Comparison of ENCODE assay signal across 12 cellular contexts in genomic region chr7:116951366-116952292, GRCh38. TPM values are rescaled to one million over a fixed set of nuclear protein-coding genes. Genes with fewer than 3 reads are reported as not detected.
A peak's percentile ranks its signal among the peaks of the same experiment; 100 is the strongest.
DNase-seq lines count a peak whose midpoint lies in the region; ATAC-seq, FAIRE-seq and TF ChIP-seq lines count a peak whose summit lies in the region.
"Had no signal": no experiment of that assay in that cellular context is flagged by ENCODE, and none has a peak within 500 bp of the region (broad histone marks: within the 10 kb centered on the region; RNA-seq: fewer than 3 reads in every experiment).

No MANE protein-coding gene starts in this region.

- CTCF ChIA-PET in HepG2 (lab: Yijun Ruan, JAX; ENCODE audit: low intra/inter-chr PET ratio, low total read pairs): no interaction called here

- H3K27me3 ChIP-seq in HepG2 (ENCODE audit: control insufficient read depth in 1 of 2, insufficient read depth in 2 of 2, low read length in 2 of 2): no peaks in the 10 kb centered on the region; a peak in 1 of 5 replicates
- no peaks in the 10 kb centered on the region for H3K27me3 ChIP-seq in right lobe of liver
- H3K27me3 ChIP-seq in prostate gland (replicated peaks; ENCODE audit: insufficient read depth): no peaks in the 10 kb centered on the region
- H3K27me3 ChIP-seq: ovary had no signal

- WGBS in HepG2 (ENCODE audit: low lambda C conversion rate): 6% methylated on average over 17 of the region's 17 CpGs
- WGBS in right lobe of liver (ENCODE audit: insufficient coverage, low coverage, low lambda C conversion rate, missing lambda C conversion rate): 98% methylated on average over 17 of the region's 17 CpGs
- WGBS in prostate gland: 94% methylated on average over 17 of the region's 17 CpGs

- no peaks in the 10 kb centered on the region for H3K9me3 Mint-ChIP-seq in stimulated activated naive B cell treated with anti-CD40 and anti-IgM and Interleukin-4, amounts not matched to agents 10 μg/mL and 1 μg/mL and 100 μg/mL, for 72 hours

- peaks cover 10 to 16% of the 10 kb centered on the region in 2 donors for H3K4me1 Mint-ChIP-seq in stimulated activated naive B cell treated with anti-CD40 and anti-IgM and Interleukin-4, amounts not matched to agents 10 μg/mL and 1 μg/mL and 100 μg/mL, for 72 hours

- peak overlapping the region; percentile 74 for H2AFZ ChIP-seq in HepG2 (ENCODE audit: low read length)

- no peak for TF ChIP-seq CTCF in HepG2 (CRISPR knock-in tag; IDR thresholded peaks at IDR 0.05)
- no peak for TF ChIP-seq CTCF in right lobe of liver (IDR thresholded peaks at IDR 0.05)
- no peak for TF ChIP-seq CTCF in VCaP (conservative IDR thresholded peaks at IDR 0.05)
- no peak for TF ChIP-seq CTCF in prostate gland (IDR thresholded peaks at IDR 0.05)

- ATAC-seq in HepG2 (peak; percentile 39), right lobe of liver (no peak), left colon (peak; percentile 12)
- no peak for ATAC-seq in stimulated activated naive B cell treated with anti-CD40 and anti-IgM and Interleukin-4, amounts not matched to agents 10 μg/mL and 1 μg/mL and 100 μg/mL, for 72 hours (replicated peaks)

- no peak for TF ChIP-seq RAD21 in HepG2 (CRISPR knock-in tag; IDR thresholded peaks at IDR 0.05)

- H3K4me3 ChIP-seq in HepG2 (replicated peaks in 1 of 3; ENCODE audit: insufficient read depth in 1 of 3, low read depth in 2 of 3, low read length in 3 of 3): peak overlapping the region; percentile 77 to 90 (median 88)
- no peak overlapping the region for H3K4me3 ChIP-seq in right lobe of liver
- H3K4me3 ChIP-seq in prostate gland: no peak overlapping the region

- in situ Hi-C loops in HepG2 (cut with HindIII; ENCODE audit: extremely low pct_ligation_motif_present, low pct_unique_long_range_greater_than_20kb): no loop called here

- H3K27ac ChIP-seq in HepG2 (ENCODE audit: extremely low read length, insufficient read depth, low read length): peak overlapping the region; percentile 59
- no peak overlapping the region for H3K27ac ChIP-seq in right lobe of liver
- peak overlapping the region; percentile 97 for H3K27ac ChIP-seq in VCaP
- no peak overlapping the region for H3K27ac ChIP-seq in prostate gland

- intact Hi-C loops in HepG2 (cut with micrococcal nuclease; ENCODE audit: unreplicated experiment): loop anchor here (2.0 kb wide), 1 partner anchor 21 kb away; no protein-coding TSS in a partner anchor
- intact Hi-C loops in right lobe of liver (cut with DNase I): no loop called here
- intact Hi-C loops in left colon (cut with DNase I, micrococcal nuclease): no loop called here
- intact Hi-C loops in prostate gland (cut with DNase I): no loop called here

- no TSS peak for BruUV-seq in HepG2 (replicated peaks; lab: Mats Ljungman, UMichigan)

- no peak overlapping the region for H3K27ac Mint-ChIP-seq in stimulated activated naive B cell treated with anti-CD40 and anti-IgM and Interleukin-4, amounts not matched to agents 10 μg/mL and 1 μg/mL and 100 μg/mL, for 72 hours

- FAIRE-seq in HepG2 (lab: Jason Lieb, UNC): peak; percentile 81

- peak overlapping the region; percentile 42 for H3K9ac ChIP-seq in HepG2 (ENCODE audit: insufficient read depth, low read depth, low read length)

- no peaks in the 10 kb centered on the region for H4K20me1 ChIP-seq in HepG2 (ENCODE audit: insufficient read depth, low read length)

- peak overlapping the region; percentile 100 for H3K4me2 ChIP-seq in HepG2 (ENCODE audit: low read depth, low read length)

- H3K79me2 ChIP-seq in HepG2 (ENCODE audit: insufficient read depth, low read length): peaks cover 25% of the 10 kb centered on the region

- no peaks in the 10 kb centered on the region for H3K36me3 Mint-ChIP-seq in stimulated activated naive B cell treated with anti-CD40 and anti-IgM and Interleukin-4, amounts not matched to agents 10 μg/mL and 1 μg/mL and 100 μg/mL, for 72 hours

- POLR2A ChIA-PET in HepG2 (lab: Yijun Ruan, JAX): interaction anchor here (0.7 kb wide), 1 partner anchor 11 kb away, joined by 3 read pairs; no protein-coding TSS in a partner anchor

- TF ChIP-seq POLR2A in HepG2 (IDR thresholded peaks at IDR 0.05; ENCODE audit: insufficient read depth in 1 of 2, low read depth in 2 of 2, low read length in 2 of 2): peak; percentile 50 to 58; a peak in 3 of 4 replicates
- no peak for TF ChIP-seq POLR2A in right lobe of liver (IDR thresholded peaks at IDR 0.05)
- TF ChIP-seq POLR2A in prostate gland (IDR thresholded peaks at IDR 0.05): no peak

- no peak for TF ChIP-seq EP300 in HepG2 (IDR thresholded peaks at IDR 0.05; ENCODE audit: low read depth in 2 of 2, low read length in 2 of 2)
- TF ChIP-seq EP300 in HepG2 (CRISPR knock-in tag; IDR thresholded peaks at IDR 0.05; ENCODE audit: borderline replicate concordance): no peak

- peaks cover 32% of the 10 kb centered on the region for H3K4me1 ChIP-seq in HepG2 (ENCODE audit: insufficient read depth, low read length)
- peaks cover 0 to 27% (median 2%) of the 10 kb centered on the region in 4 donors for H3K4me1 ChIP-seq in right lobe of liver
- H3K4me1 ChIP-seq in prostate gland (replicated peaks): peaks cover 4% of the 10 kb centered on the region

- no peaks in the 10 kb centered on the region for H3K9me3 ChIP-seq in HepG2 (ENCODE audit: low read length)
- no peaks in the 10 kb centered on the region for H3K9me3 ChIP-seq in right lobe of liver
- H3K9me3 ChIP-seq in prostate gland: no peaks in the 10 kb centered on the region
- H3K9me3 ChIP-seq: ovary had no signal

- H3K36me3 ChIP-seq in HepG2 (replicated peaks in 1 of 2; ENCODE audit: control insufficient read depth in 1 of 2, insufficient read depth in 2 of 2, low read length in 2 of 2): no peaks in the 10 kb centered on the region
- no peaks in the 10 kb centered on the region for H3K36me3 ChIP-seq in right lobe of liver
- no peaks in the 10 kb centered on the region for H3K36me3 ChIP-seq in prostate gland
- H3K36me3 ChIP-seq: ovary had no signal

- peak; percentile 69 for DNase-seq in HepG2 (ENCODE audit: low spot score)
- no peak for DNase-seq in right lobe of liver
- DNase-seq in left colon: no peak
- no peak for DNase-seq in stimulated activated naive B cell treated with anti-CD40 and anti-IgM and Interleukin-4, amounts not matched to agents 10 μg/mL and 1 μg/mL and 100 μg/mL, for 72 hours
- DNase-seq in HK-2 (ENCODE audit: unreplicated experiment): no peak
- DNase-seq in prostate gland (ENCODE audit: low spot score): no peak
- no peak for DNase-seq in activated effector memory CD4-positive, alpha-beta T cell treated with Interleukin-2 at 50 U/mL for 16 hours
- DNase-seq: activated T-cell treated with anti-CD3 and anti-CD28 coated beads for 4 hours, AML-193, NCI-H226, ovary had no signal

- H3K4me3 Mint-ChIP-seq in stimulated activated naive B cell treated with anti-CD40 and anti-IgM and Interleukin-4, amounts not matched to agents 10 μg/mL and 1 μg/mL and 100 μg/mL, for 72 hours: no peak overlapping the region

- H3K27me3 Mint-ChIP-seq in stimulated activated naive B cell treated with anti-CD40 and anti-IgM and Interleukin-4, amounts not matched to agents 10 μg/mL and 1 μg/mL and 100 μg/mL, for 72 hours: peaks cover 15 to 29% of the 10 kb centered on the region in 2 donors

TF ChIP-seq in HepG2, 621 proteins besides CTCF, POLR2A, EP300 and RAD21 (continues in another document):
- TF ChIP-seq KMT2A (CRISPR knock-in tag; IDR thresholded peaks at IDR 0.05): no peak
- no peak for TF ChIP-seq SMAD3 (CRISPR knock-in tag; IDR thresholded peaks at IDR 0.05)
- TF ChIP-seq HDAC2 (CRISPR knock-in tag; IDR thresholded peaks at IDR 0.05): no peak

RNA-seq across cellular contexts. Expression of gene ST7, which starts 1.7 kb away (rescaled TPM):
- total RNA-seq in HepG2 (2016; rRNA removed; fragmentation: Illumina TruSeq; extraction: Trizol): 19.4 and 23.5 TPM in 2 replicates
- 28.3 and 28.8 TPM in 2 replicates for total RNA-seq in HepG2 (2016; cell fraction: cytosol; rRNA removed; fragmentation: Illumina TruSeq; extraction: Trizol; ENCODE audit: low read depth)
- 17.6 and 21.2 TPM in 2 replicates for total RNA-seq in HepG2 (2016; cell fraction: insoluble cytoplasmic fraction; rRNA removed; fragmentation: Illumina TruSeq; extraction: Trizol)
- 41.5 and 54.6 TPM in 2 replicates for total RNA-seq in HepG2 (2016; cell fraction: membrane; rRNA removed; fragmentation: Illumina TruSeq; extraction: Trizol)
- total RNA-seq in HepG2 (2016; cell fraction: nucleus; rRNA removed; fragmentation: Illumina TruSeq; extraction: Trizol): 28.2 and 31.4 TPM in 2 replicates
- 15.4 and 17.3 TPM in 2 replicates for polyA plus RNA-seq in HepG2 (2011; rRNA removed)
- 9.8 and 14.0 TPM in 2 replicates for polyA plus RNA-seq in HepG2 (2011; cell fraction: cytosol; rRNA removed)
- polyA plus RNA-seq in HepG2 (2011; cell fraction: nucleus; rRNA removed): 10.7 and 11.0 TPM in 2 replicates
- polyA plus RNA-seq in HepG2 (2012): 10.8 and 12.8 TPM in 2 replicates
- polyA plus RNA-seq in HepG2 (2016; cell fraction: cytosol; fragmentation: Illumina TruSeq; extraction: Trizol; ENCODE audit: low read depth): 36.8 and 37.8 TPM in 2 replicates
- 22.0 and 24.7 TPM in 2 replicates for polyA plus RNA-seq in HepG2 (2016; cell fraction: insoluble cytoplasmic fraction; fragmentation: Illumina TruSeq; extraction: Trizol; ENCODE audit: low read depth)
- 45.3 and 51.8 TPM in 2 replicates for polyA plus RNA-seq in HepG2 (2016; cell fraction: membrane; fragmentation: Illumina TruSeq; extraction: Trizol; ENCODE audit: low read depth)
- polyA plus RNA-seq in HepG2 (2016; cell fraction: nucleus; fragmentation: Illumina TruSeq; extraction: Trizol; ENCODE audit: insufficient read depth, low read depth): 22.5 and 23.7 TPM in 2 replicates
- 13.2 and 58.2 TPM in 2 replicates for polyA minus RNA-seq in HepG2 (2011; rRNA and poly(A)+ RNA removed; ENCODE audit: low replicate concordance)
- 15.7 and 18.9 TPM in 2 replicates for polyA minus RNA-seq in HepG2 (2011; cell fraction: cytosol; rRNA and poly(A)+ RNA removed)
- 45.2 and 45.3 TPM in 2 replicates for polyA minus RNA-seq in HepG2 (2011; cell fraction: nucleus; rRNA and poly(A)+ RNA removed)
- total RNA-seq in right lobe of liver: 10 to 100 TPM; 17.4 to 29.9 (median 22.4) TPM
- total RNA-seq in left colon: 10 to 100 TPM; 12.6 to 13.7 TPM
- total RNA-seq in prostate gland: 10 to 100 TPM; 18.7 to 27.5 TPM

Comparison
In these comparisons a context has a peak if more than half of its experiments do, and no peak if none do; other contexts are left out.
1. ATAC-seq: peak in HepG2 (single experiment) and left colon (single experiment); none in right lobe of liver (0 of 4) and stimulated activated naive B cell treated with anti-CD40 and anti-IgM and Interleukin-4, amounts not matched to agents 10 μg/mL and 1 μg/mL and 100 μg/mL, for 72 hours (0 of 2).
2. H3K27ac ChIP-seq: peak in HepG2 (single experiment) and VCaP (single experiment); none in right lobe of liver (0 of 3) and prostate gland (0 of 2).
3. H3K4me3 ChIP-seq: peak in HepG2 (3 of 3); none in right lobe of liver (0 of 3) and prostate gland (0 of 2).
4. POLR2A ChIP-seq: peak in HepG2 (2 of 2); none in right lobe of liver (single experiment) and prostate gland (single experiment).